Comparison of ENCODE assay signal across 17 cellular contexts in the genomic region with DNA sequence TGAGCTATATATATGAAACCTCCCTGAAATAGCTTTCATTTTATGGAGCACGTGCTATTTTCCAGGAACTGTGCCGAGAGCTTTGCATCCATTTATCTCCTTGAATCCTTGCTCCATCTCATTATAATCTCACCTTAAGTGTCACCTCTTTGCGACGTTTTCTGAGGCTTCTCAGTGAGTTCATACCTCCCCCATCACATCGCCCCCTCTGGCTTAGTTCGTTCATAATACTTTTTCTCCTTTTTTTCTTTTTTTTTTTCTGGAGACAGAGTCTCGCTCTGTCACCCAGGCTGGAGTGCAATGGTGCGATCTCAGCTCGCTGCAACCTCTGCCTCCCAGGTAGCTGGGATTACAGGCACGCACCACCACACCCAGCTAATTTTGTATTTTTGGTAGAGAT. TPM values are rescaled to one million over a fixed set of nuclear protein-coding genes. Genes with fewer than 3 reads are reported as not detected.
"Had no signal": no experiment of that assay in that cellular context is flagged by ENCODE, and none has a peak within 500 bp of the region (broad histone marks: within the 10 kb centered on the region; RNA-seq: fewer than 3 reads in every experiment).

No MANE protein-coding gene starts in this region.

RNA-seq across cellular contexts. Expression of a gene that starts 25.4 kb away (rescaled TPM):
- total RNA-seq: epithelial cell of proximal tubule; esophagus muscularis mucosa; foreskin keratinocyte; gastroesophageal sphincter; heart left ventricle; hepatocyte; kidney; left lobe of liver; liver; lung; mucosa of descending colon; natural killer cell treated with Interleukin-12 subunit alpha and Interleukin-12 subunit beta and Interleukin-15 and Interleukin-18, amount 100 ng/mL, for 72 hours; neural crest cell; omental fat pad; progenitor cell of endocrine pancreas; renal cortical epithelial cell; upper lobe of left lung had no signal
- polyA plus RNA-seq: foreskin keratinocyte, heart left ventricle, hepatocyte, liver, lung had no signal
